ENCODE assay signal across 12 cellular contexts in the genomic region with DNA sequence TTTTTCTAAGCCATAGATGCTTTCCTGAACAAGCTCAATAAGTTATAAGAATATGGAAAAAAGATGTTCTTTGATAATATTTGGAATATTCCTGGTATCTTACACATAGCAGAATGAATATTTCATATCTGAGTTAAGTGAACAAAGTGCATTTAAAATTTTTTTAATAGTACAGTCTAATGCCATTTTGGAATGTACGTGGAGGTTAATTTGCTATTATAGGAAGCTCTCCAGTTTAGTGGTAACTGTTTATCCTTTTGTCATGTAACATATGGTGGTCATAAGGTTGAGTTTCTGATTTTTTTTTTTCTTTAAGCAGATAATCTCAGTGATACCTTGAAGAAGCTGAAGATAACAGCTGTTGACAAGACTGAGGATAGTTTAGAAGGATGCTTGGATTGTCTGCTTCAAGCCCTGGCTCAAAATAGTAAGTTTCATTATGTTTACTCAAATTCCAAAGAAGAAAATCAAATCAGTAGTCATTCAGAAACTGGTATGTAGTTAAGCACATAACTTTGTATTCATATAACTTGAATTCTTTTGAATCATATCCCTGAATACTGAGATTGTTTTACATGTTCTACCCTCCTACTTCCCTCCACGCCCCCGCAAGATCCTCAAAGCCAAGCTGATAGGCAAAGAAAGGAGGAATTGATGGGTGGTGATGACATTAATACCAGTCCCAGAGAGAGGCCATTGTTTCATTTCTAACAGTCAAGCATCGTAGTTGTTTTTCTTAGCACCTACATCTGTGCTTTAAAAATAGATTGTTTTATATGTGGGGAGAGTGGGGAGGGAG. TPM values are rescaled to one million over a fixed set of nuclear protein-coding genes. Genes with fewer than 3 reads are reported as not detected.
DNase-seq lines count a peak whose midpoint lies in the region; ATAC-seq lines count a peak whose summit lies in the region.
"Had no signal": no experiment of that assay in that cellular context is flagged by ENCODE, and none has a peak within 500 bp of the region (broad histone marks: within the 10 kb centered on the region; RNA-seq: fewer than 3 reads in every experiment).

No MANE protein-coding gene starts in this region.

- peak; percentile 15 for DNase-seq in activated naive CD4-positive, alpha-beta T cell treated with Interleukin-2 at 50 U/mL for 16 hours
- no peak for DNase-seq in activated naive CD4-positive, alpha-beta T cell treated with anti-CD3 and anti-CD28 coated beads, Interleukin-2, amount 50 U/mL, for 16 hours
- no peak for DNase-seq in T-helper 17 cell
- no peak for DNase-seq in stimulated activated naive B cell treated with anti-CD40 and anti-IgM and Interleukin-4, amounts not matched to agents 10 μg/mL and 1 μg/mL and 100 μg/mL, for 72 hours
- DNase-seq in T-helper 9 cell = no peak
- DNase-seq: right cardiac atrium, T1000, uterus had no signal

- no peaks in the 10 kb centered on the region for H3K9me3 Mint-ChIP-seq in stimulated activated naive B cell treated with anti-CD40 and anti-IgM and Interleukin-4, amounts not matched to agents 10 μg/mL and 1 μg/mL and 100 μg/mL, for 72 hours

- H3K27me3 ChIP-seq in layer of hippocampus (ENCODE audit: control insufficient read depth, insufficient read depth, low read length) = no peaks in the 10 kb centered on the region
- H3K27me3 ChIP-seq: uterus had no signal

- peak overlapping the region; percentile 31 for H3K27ac ChIP-seq in layer of hippocampus (ENCODE audit: low read depth, low read length)
- H3K27ac ChIP-seq: uterus had no signal

- no peak for ATAC-seq in T-helper 17 cell
- ATAC-seq in stimulated activated naive B cell treated with anti-CD40 and anti-IgM and Interleukin-4, amounts not matched to agents 10 μg/mL and 1 μg/mL and 100 μg/mL, for 72 hours (replicated peaks) = peak in 1 of 2 donors; percentile 42
- ATAC-seq in GM19328 (IDR thresholded peaks at IDR 0.05; ENCODE audit: unreplicated experiment) = no peak
- ATAC-seq in HG03442 (IDR thresholded peaks at IDR 0.05; ENCODE audit: unreplicated experiment) = no peak
- ATAC-seq: right cardiac atrium had no signal

- no peaks in the 10 kb centered on the region for H3K27me3 Mint-ChIP-seq in T-helper 17 cell
- H3K27me3 Mint-ChIP-seq in stimulated activated naive B cell treated with anti-CD40 and anti-IgM and Interleukin-4, amounts not matched to agents 10 μg/mL and 1 μg/mL and 100 μg/mL, for 72 hours = no peaks in the 10 kb centered on the region
- H3K27me3 Mint-ChIP-seq: brain had no signal

- peaks cover 25% of the 10 kb centered on the region for H3K4me1 Mint-ChIP-seq in T-helper 17 cell
- H3K4me1 Mint-ChIP-seq in stimulated activated naive B cell treated with anti-CD40 and anti-IgM and Interleukin-4, amounts not matched to agents 10 μg/mL and 1 μg/mL and 100 μg/mL, for 72 hours = peaks cover 28 to 55% of the 10 kb centered on the region in 2 donors

- no peak overlapping the region for H3K4me3 Mint-ChIP-seq in T-helper 17 cell
- H3K4me3 Mint-ChIP-seq in stimulated activated naive B cell treated with anti-CD40 and anti-IgM and Interleukin-4, amounts not matched to agents 10 μg/mL and 1 μg/mL and 100 μg/mL, for 72 hours = peak overlapping the region in 1 of 2 donors; percentile 13

- H3K36me3 Mint-ChIP-seq in T-helper 17 cell (ENCODE audit: low read depth) = peaks cover 3% of the 10 kb centered on the region
- peaks cover 20 to 36% of the 10 kb centered on the region in 2 donors for H3K36me3 Mint-ChIP-seq in stimulated activated naive B cell treated with anti-CD40 and anti-IgM and Interleukin-4, amounts not matched to agents 10 μg/mL and 1 μg/mL and 100 μg/mL, for 72 hours

- H3K27ac Mint-ChIP-seq in T-helper 17 cell = peak overlapping the region; percentile 14
- peak overlapping the region; percentile 31 for H3K27ac Mint-ChIP-seq in stimulated activated naive B cell treated with anti-CD40 and anti-IgM and Interleukin-4, amounts not matched to agents 10 μg/mL and 1 μg/mL and 100 μg/mL, for 72 hours

- H3K9me3 ChIP-seq in T-helper 17 cell (ENCODE audit: control insufficient read depth, low read length, poor library complexity, severe bottlenecking) = no peaks in the 10 kb centered on the region
- H3K9me3 ChIP-seq: uterus had no signal

RNA-seq across cellular contexts. Expression of a gene that starts 32.1 kb away (rescaled TPM):
- total RNA-seq in T-helper 17 cell = 10 to 100 TPM; 41.0 to 47.0 TPM
